Comparison of ENCODE assay signal across 33 cellular contexts in genomic region chr6:76438768-76439167, GRCh38.
"Had no signal": no experiment of that assay in that cellular context is flagged by ENCODE, and none has a peak within 500 bp of the region (broad histone marks: within the 10 kb centered on the region; RNA-seq: fewer than 3 reads in every experiment).

No MANE protein-coding gene starts in this region.

- H3K36me3 ChIP-seq: adrenal gland, brain microvascular endothelial cell, breast epithelium had no signal

- H3K27me3 ChIP-seq: adrenal gland, body of pancreas, brain microvascular endothelial cell, breast epithelium had no signal

- ATAC-seq: activated CD8-positive, alpha-beta T cell treated with anti-CD3 and anti-CD28 coated beads for 36 hours; activated naive CD4-positive, alpha-beta T cell treated with anti-CD3 and anti-CD28 coated beads, Interleukin-2, amount 50 U/mL, for 72 hours; activated T-cell treated with anti-CD3 and anti-CD28 coated beads, Interleukin-2, amount 50 U/mL, for 4 hours; activated T-cell treated with anti-CD3 and anti-CD28 coated beads, Interleukin-2, amount 50 U/mL, for 72 hours; activated T-helper 17 cell treated with anti-CD3 and anti-CD28 coated beads, Interleukin-2, amount 50 U/mL, for 72 hours; body of pancreas had no signal

- H3K9me3 ChIP-seq: adrenal gland, body of pancreas, breast epithelium had no signal

- H3K4me3 ChIP-seq: adrenal gland, body of pancreas, breast epithelium had no signal

- H3K27ac ChIP-seq: adrenal gland, body of pancreas, brain microvascular endothelial cell, breast epithelium, VCaP had no signal

- DNase-seq: activated B cell treated with CpG ODN at 0.5 μM for 24 hours; activated CD4-positive, alpha-beta memory T cell treated with anti-CD3 and anti-CD28 coated beads for 36 hours; activated CD4-positive, alpha-beta T cell treated with anti-CD3 and anti-CD28 coated beads for 4 hours; activated CD4-positive, alpha-beta T cell treated with anti-CD3 and anti-CD28 coated beads, Interleukin-2, amount 10 ng/mL, durations not matched to agents 24 days and 14 days; activated CD4-positive, alpha-beta T cell treated with anti-CD3 and anti-CD28 coated beads, Interleukin-2, amount 50 U/mL, for 1 hour; activated CD4-positive, alpha-beta T cell treated with anti-CD3 and anti-CD28 coated beads, Interleukin-2, amount 50 U/mL, for 4 hours; activated CD4-positive, CD25-positive, alpha-beta regulatory T cell treated with anti-CD3 and anti-CD28 coated beads, Interleukin-2, amount 50 U/mL, for 72 hours; activated CD8-positive, alpha-beta memory T cell treated with anti-CD3 and anti-CD28 coated beads, Interleukin-2, amount 50 U/mL, for 4 hours; activated CD8-positive, alpha-beta T cell treated with anti-CD3 and anti-CD28 coated beads for 36 hours; activated effector memory CD4-positive, alpha-beta T cell treated with anti-CD3 and anti-CD28 coated beads, Interleukin-2, amount 50 U/mL, for 16 hours; activated gamma-delta T cell treated with Interleukin-2 at 50 U/mL for 16 hours; activated naive CD4-positive, alpha-beta T cell; activated naive CD4-positive, alpha-beta T cell treated with anti-CD3 and anti-CD28 coated beads for 36 hours; activated naive CD4-positive, alpha-beta T cell treated with anti-CD3 and anti-CD28 coated beads, Interleukin-2, amount 50 U/mL, for 16 hours; activated naive CD8-positive, alpha-beta T cell treated with anti-CD3 and anti-CD28 coated beads for 36 hours; activated T-cell treated with anti-CD3 and anti-CD28 coated beads for 4 hours; activated T-cell treated with anti-CD3 and anti-CD28 coated beads, Interleukin-2, amount 50 U/mL, for 1 hour; activated T-cell treated with anti-CD3 and anti-CD28 coated beads, Interleukin-2, amount 50 U/mL, for 4 hours; activated T-cell treated with anti-CD3 and anti-CD28 coated beads, Interleukin-2, amount 50 U/mL, for 72 hours; adrenal gland; amniotic stem cell; aorta; body of pancreas; brain microvascular endothelial cell; central memory CD4-positive, alpha-beta T cell; T-helper 2 cell; T-helper 9 cell had no signal

- H3K4me1 ChIP-seq: adrenal gland, body of pancreas, breast epithelium had no signal

- FAIRE-seq: astrocyte, TTC549 had no signal
